Comparison of ENCODE assay signal across 8 cellular contexts in the genomic region with DNA sequence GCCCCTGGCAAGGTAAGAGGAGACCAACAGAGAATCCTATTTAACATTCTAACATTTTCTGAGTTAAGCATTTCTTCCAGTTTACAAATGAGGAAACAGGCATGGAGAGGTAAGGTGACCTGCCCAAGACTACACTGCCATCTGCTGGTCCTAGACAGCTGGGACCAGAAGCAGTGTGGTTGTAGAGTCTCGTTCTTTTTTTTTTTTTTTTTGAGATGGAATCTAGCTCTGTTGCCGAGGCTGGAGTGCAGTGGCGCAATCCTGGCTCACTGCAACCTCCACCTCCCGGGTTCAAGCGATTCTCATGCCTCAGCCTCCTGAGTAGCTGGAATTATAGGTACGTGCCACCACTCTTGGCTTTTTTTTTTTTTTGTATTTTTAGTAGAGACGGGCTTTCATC. TPM values are rescaled to one million over a fixed set of nuclear protein-coding genes. Genes with fewer than 3 reads are reported as not detected.
DNase-seq lines count a peak whose midpoint lies in the region; ATAC-seq and TF ChIP-seq lines count a peak whose summit lies in the region.
"Not testable (repeated sequence)": the region's sequence is repeated elsewhere in the genome, so short reads cannot be mapped to it uniquely, and the experiment has no call there.

No MANE protein-coding gene starts in this region.

- peak; percentile 79 for TF ChIP-seq CTCF in RWPE1 (conservative IDR thresholded peaks at IDR 0.05; ENCODE audit: low read depth)

- H3K27ac ChIP-seq in CD8-positive, alpha-beta memory T cell (ENCODE audit: low read depth, low read length) = not testable (repeated sequence)
- peak overlapping the region; percentile 42 for H3K27ac ChIP-seq in RWPE1

- peak; percentile 90 for ATAC-seq in GM21576 (IDR thresholded peaks at IDR 0.05; ENCODE audit: unreplicated experiment)

- not testable (repeated sequence) for H3K4me1 Mint-ChIP-seq in CD8-positive, alpha-beta memory T cell; activated T-cell treated with anti-CD3 and anti-CD28 coated beads, Interleukin-2, amount 50 U/mL, for 24 hours (ENCODE audit: low read depth)

- DNase-seq in CD8-positive, alpha-beta memory T cell = peak; percentile 34 to 79 (median 55)
- DNase-seq in NCI-H1048 (lab: John Stamatoyannopoulos, UW) (peak; percentile 37), RWPE1 (ENCODE audit: low spot score) (peak; percentile 66), erythroblast (lab: John Stamatoyannopoulos, UW) (peak; percentile 84 to 89), middle frontal gyrus (ENCODE audit: extremely low spot score, low spot score) (peak; percentile 65)
- DNase-seq in activated T-cell treated with anti-CD3 and anti-CD28 coated beads, Interleukin-2, amount 50 U/mL, for 24 hours = peak; percentile 57
- DNase-seq in stimulated activated CD8-positive, alpha-beta memory T cell treated with anti-CD3 and anti-CD28 coated beads, Interleukin-15, amount 100 ng/mL, for 1 hour (ENCODE audit: low read depth) = peak; percentile 18

- CTCF ChIA-PET in CD8-positive, alpha-beta memory T cell (lab: Charles Lee) = interaction anchor here (0.6 to 3.6 kb wide), 9 partner anchors 35 to 559 kb away, joined by 3 to 12 read pairs (median 3); no protein-coding TSS in a partner anchor
- CTCF ChIA-PET in RWPE1 (lab: Yijun Ruan, JAX) = interaction anchor here (0.6 to 0.7 kb wide), 3 partner anchors 8 to 80 kb away, joined by 3 to 4 read pairs (median 4); no protein-coding TSS in a partner anchor

- not testable (repeated sequence) for H3K4me1 ChIP-seq in CD8-positive, alpha-beta memory T cell (ENCODE audit: insufficient read depth, low read length)

- H3K27me3 Mint-ChIP-seq in CD8-positive, alpha-beta memory T cell; activated T-cell treated with anti-CD3 and anti-CD28 coated beads, Interleukin-2, amount 50 U/mL, for 24 hours: not testable (repeated sequence)

- not testable (repeated sequence) for TF ChIP-seq POLR2A in erythroblast (IDR thresholded peaks at IDR 0.05; ENCODE audit: low read length)

- not testable (repeated sequence) for H3K36me3 Mint-ChIP-seq in CD8-positive, alpha-beta memory T cell; activated T-cell treated with anti-CD3 and anti-CD28 coated beads, Interleukin-2, amount 50 U/mL, for 24 hours (ENCODE audit: low read depth)

- H3K4me3 ChIP-seq in CD8-positive, alpha-beta memory T cell (ENCODE audit: low read length) = not testable (repeated sequence)

- POLR2A ChIA-PET in CD8-positive, alpha-beta memory T cell (lab: Charles Lee) = interaction anchor here (0.7 kb wide), 1 partner anchor 410 kb away, joined by 5 read pairs; no protein-coding TSS in a partner anchor
- POLR2A ChIA-PET in RWPE1 (lab: Yijun Ruan, JAX; ENCODE audit: low non-redundant PET) = interaction anchor here (1.1 kb wide), 1 partner anchor 11 kb away, joined by 4 read pairs; no protein-coding TSS in a partner anchor

- not testable (repeated sequence) for H3K27ac Mint-ChIP-seq in CD8-positive, alpha-beta memory T cell; activated T-cell treated with anti-CD3 and anti-CD28 coated beads, Interleukin-2, amount 50 U/mL, for 24 hours

- not testable (repeated sequence) for H3K4me3 Mint-ChIP-seq in CD8-positive, alpha-beta memory T cell; activated T-cell treated with anti-CD3 and anti-CD28 coated beads, Interleukin-2, amount 50 U/mL, for 24 hours

- H3K9me3 Mint-ChIP-seq in CD8-positive, alpha-beta memory T cell; activated T-cell treated with anti-CD3 and anti-CD28 coated beads, Interleukin-2, amount 50 U/mL, for 24 hours: not testable (repeated sequence)

- not testable (repeated sequence) for H3K36me3 ChIP-seq in CD8-positive, alpha-beta memory T cell (ENCODE audit: insufficient read depth, low read length)

- H3K27me3 ChIP-seq in CD8-positive, alpha-beta memory T cell (ENCODE audit: insufficient read depth, low read length, poor library complexity, severe bottlenecking) = not testable (repeated sequence)

- not testable (repeated sequence) for H3K9me3 ChIP-seq in CD8-positive, alpha-beta memory T cell (ENCODE audit: low read length)

RNA-seq across cellular contexts. Expression of gene RAPSN, which starts 5.3 kb away (rescaled TPM):
- total RNA-seq in CD8-positive, alpha-beta memory T cell = under 1 TPM; 0.29 to 0.79 TPM
- polyA plus RNA-seq in CD8-positive, alpha-beta memory T cell = not detected

RNA-seq across cellular contexts. Expression of gene PSMC3, which starts 28.0 kb away (rescaled TPM):
- 100 to 1,000 TPM; 200 to 219 TPM for total RNA-seq in CD8-positive, alpha-beta memory T cell
- polyA plus RNA-seq in CD8-positive, alpha-beta memory T cell = 118 TPM

RNA-seq across cellular contexts. Expression of gene SLC39A13, which starts 45.9 kb away (rescaled TPM):
- total RNA-seq in CD8-positive, alpha-beta memory T cell = 10 to 100 TPM; 20.2 to 23.4 TPM
- 39.4 TPM for polyA plus RNA-seq in CD8-positive, alpha-beta memory T cell

Comparison
In these comparisons a context has a peak if more than half of its experiments do, and no peak if none do; other contexts are left out.
1. DNase-seq: peak in every context shown above with its lines; median percentile 86 in erythroblast; 66 in RWPE1; 65 in middle frontal gyrus; 57 in activated T-cell treated with anti-CD3 and anti-CD28 coated beads, Interleukin-2, amount 50 U/mL, for 24 hours; 55 in CD8-positive, alpha-beta memory T cell; 37 in NCI-H1048; 18 in stimulated activated CD8-positive, alpha-beta memory T cell treated with anti-CD3 and anti-CD28 coated beads, Interleukin-15, amount 100 ng/mL, for 1 hour.